Comparison of ENCODE assay signal across 10 cellular contexts in the genomic region with DNA sequence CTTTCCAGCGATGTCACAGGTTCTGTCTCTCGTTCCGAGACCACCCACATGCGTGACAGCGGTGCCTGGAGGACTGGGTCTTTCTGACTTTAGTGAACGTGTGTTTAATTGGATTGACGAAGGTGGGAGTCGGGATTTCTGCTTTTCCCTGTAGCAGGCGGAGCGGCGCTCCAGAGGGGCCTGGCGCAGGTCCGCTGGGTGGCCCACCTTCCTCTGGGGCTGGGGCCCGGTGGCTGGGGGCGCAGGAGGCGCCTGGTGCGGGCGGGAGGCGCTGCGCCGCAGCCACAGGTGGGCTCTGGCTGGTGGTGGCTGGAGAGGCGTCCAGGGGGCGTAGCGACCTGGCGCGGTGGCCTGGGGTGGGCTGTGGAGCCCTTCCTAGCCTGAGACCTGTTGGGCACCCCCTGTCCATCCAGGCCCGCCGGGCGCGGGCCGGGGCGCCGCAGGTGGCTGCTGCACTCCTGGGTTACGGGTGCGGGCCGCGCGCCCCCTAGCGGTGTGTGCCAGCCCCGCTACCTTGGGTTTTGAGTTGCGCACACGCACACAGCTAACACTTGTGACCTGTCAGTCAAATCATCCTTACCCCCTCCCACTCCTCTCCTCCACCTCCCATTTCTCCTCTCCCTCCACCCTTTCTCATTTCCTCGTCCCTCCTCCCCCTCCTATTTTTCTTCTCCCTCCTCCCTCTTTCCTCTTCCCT. TPM values are rescaled to one million over a fixed set of nuclear protein-coding genes. Genes with fewer than 3 reads are reported as not detected.
A peak's percentile ranks its signal among the peaks of the same experiment; 100 is the strongest.
DNase-seq lines count a peak whose midpoint lies in the region; ATAC-seq, FAIRE-seq and TF ChIP-seq lines count a peak whose summit lies in the region.
"Had no signal": no experiment of that assay in that cellular context is flagged by ENCODE, and none has a peak within 500 bp of the region (broad histone marks: within the 10 kb centered on the region; RNA-seq: fewer than 3 reads in every experiment).

No MANE protein-coding gene starts in this region.

- FAIRE-seq in K562 (lab: Jason Lieb, UNC) (no peak), kidney (lab: Jason Lieb, UNC) (no peak)

- H3K27me3 ChIP-seq in K562 (ENCODE audit: control insufficient read depth in 2 of 2, insufficient read depth in 2 of 2, low read length in 2 of 2) = no peaks in the 10 kb centered on the region
- H3K27me3 ChIP-seq in suprapubic skin = peaks cover 40% of the 10 kb centered on the region

- ATAC-seq in K562 (peak; percentile 70; the same call in 2 of the 3 replicates), GM18511 (IDR thresholded peaks at IDR 0.05; ENCODE audit: unreplicated experiment) (no peak)

- no peak for TF ChIP-seq POLR2A in K562 (conservative IDR thresholded peaks at IDR 0.05)
- no peak for TF ChIP-seq POLR2A in suprapubic skin (IDR thresholded peaks at IDR 0.05)

- H3K9me1 ChIP-seq in K562 (ENCODE audit: control insufficient read depth, insufficient read depth, low read length) = no peaks in the 10 kb centered on the region

- H3K36me3 ChIP-seq in K562 (ENCODE audit: control insufficient read depth, insufficient read depth, low read length) (no peaks in the 10 kb centered on the region), kidney (ENCODE audit: control insufficient read depth in 1 of 2, insufficient read depth in 2 of 2, low read length in 2 of 2) (no peaks in the 10 kb centered on the region), suprapubic skin (no peaks in the 10 kb centered on the region)

- no peak overlapping the region for H3K4me2 ChIP-seq in K562 (ENCODE audit: insufficient read depth, low read length)

- in situ Hi-C loops in K562 (cut with MboI) = no loop called here

- TF ChIP-seq CTCF in K562 (IDR thresholded peaks at IDR 0.05 in 2 of 3, conservative IDR thresholded peaks at IDR 0.05 in 1 of 3; ENCODE audit: insufficient read depth in 2 of 3, low read depth in 1 of 3, low read length in 3 of 3) = peak; percentile 16 to 56 (median 50); a peak in 4 of 6 replicates
- peak; percentile 14 for TF ChIP-seq CTCF in kidney (IDR thresholded peaks at IDR 0.05; ENCODE audit: borderline replicate concordance, extremely low read depth, insufficient read depth)
- peak in 1 of 2 donors; percentile 21 for TF ChIP-seq CTCF in suprapubic skin (IDR thresholded peaks at IDR 0.05)

- TF ChIP-seq EP300 in K562 (IDR thresholded peaks at IDR 0.05; ENCODE audit: low read length) = no peak
- no peak for TF ChIP-seq EP300 in suprapubic skin (IDR thresholded peaks at IDR 0.05)

- intact Hi-C loops in K562 (cut with micrococcal nuclease) (no loop called here), kidney (cut with DNase I) (no loop called here)

- H3K9me3 ChIP-seq in K562 (replicated peaks; ENCODE audit: control insufficient read depth, insufficient read depth, low read depth, low read length) (peaks cover 2% of the 10 kb centered on the region), kidney (ENCODE audit: control insufficient read depth in 1 of 2, low read length in 2 of 2) (no peaks in the 10 kb centered on the region), suprapubic skin (no peaks in the 10 kb centered on the region)

- no peaks in the 10 kb centered on the region for H3K79me2 ChIP-seq in K562 (ENCODE audit: control insufficient read depth, insufficient read depth, low read length)

- BruUV-seq in K562 (replicated peaks; lab: Mats Ljungman, UMichigan) = no TSS peak

- CTCF ChIA-PET in K562 (lab: Yijun Ruan, JAX; ENCODE audit: low intra/inter-chr PET ratio) = no interaction called here

- H4K20me1 ChIP-seq in K562 (replicated peaks; ENCODE audit: control insufficient read depth, insufficient read depth, low read length) = no peaks in the 10 kb centered on the region

- H3K27ac ChIP-seq in K562 (ENCODE audit: extremely low read depth, low read depth, low read length) = no peak overlapping the region
- H3K27ac ChIP-seq in kidney (ENCODE audit: low read depth in 2 of 2, low read length in 2 of 2) = no peak overlapping the region
- no peak overlapping the region for H3K27ac ChIP-seq in suprapubic skin

- H2AFZ ChIP-seq in K562 (ENCODE audit: low read depth, low read length) = no peak overlapping the region

- H3K4me3 ChIP-seq in K562 (no peak overlapping the region), kidney (ENCODE audit: low read length in 2 of 2) (peak overlapping the region in 1 of 2 donors; percentile 51), suprapubic skin (peak overlapping the region; percentile 43)

- DNase-seq in NCI-H1436 (lab: John Stamatoyannopoulos, UW) (peak; percentile 39), NCI-H1436 treated with DMSO at 0.1 percent for 48 hours (lab: John Stamatoyannopoulos, UW) (no peak), K562 (ENCODE audit: extremely low read depth in 1 of 4, low spot score in 3 of 4) (peak; percentile 20 to 31 (median 24)), kidney (peak; percentile 66), suprapubic skin (ENCODE audit: low spot score in 2 of 2) (no peak), COLO829 (ENCODE audit: low spot score) (no peak), hippocampal formation (lab: John Stamatoyannopoulos, UW) (no peak)
- DNase-seq: 8988T; stimulated activated CD4-positive, alpha-beta T cell treated with anti-CD3 and anti-CD28 coated beads, Interleukin-4, amount 100 ng/mL, for 24 hours had no signal

- H3K9ac ChIP-seq in K562 (ENCODE audit: insufficient read depth in 1 of 2, low read depth in 2 of 2, low read length in 2 of 2) = no peak overlapping the region
- no peak overlapping the region for H3K9ac ChIP-seq in kidney (ENCODE audit: low read length in 2 of 2)

- 77% methylated on average over 7 of the region's 43 CpGs for WGBS in K562 (ENCODE audit: insufficient coverage, low coverage, missing lambda C conversion rate)
- 57% methylated on average over 40 of the region's 43 CpGs for WGBS in suprapubic skin

- POLR2A ChIA-PET in K562 (lab: Yijun Ruan, JAX) = no interaction called here

- H3K4me1 ChIP-seq in K562 (replicated peaks in 1 of 2; ENCODE audit: control insufficient read depth in 2 of 2, insufficient read depth in 2 of 2, low read length in 2 of 2) (peaks cover 0 to 8% of the 10 kb centered on the region in 2 experiments; a peak in 1 of 5 replicates), kidney (ENCODE audit: control insufficient read depth in 1 of 2, insufficient read depth in 1 of 2, low read depth in 1 of 2, low read length in 2 of 2) (no peaks in the 10 kb centered on the region), suprapubic skin (no peaks in the 10 kb centered on the region)

- TF ChIP-seq RAD21 in K562 (CRISPR knock-in tag; conservative IDR thresholded peaks at IDR 0.05 in 1 of 2, IDR thresholded peaks at IDR 0.05 in 1 of 2) = peak in 1 of 2 experiments; percentile 40; a peak in 2 of 4 replicates

TF ChIP-seq in K562, 482 proteins besides CTCF, POLR2A, EP300 and RAD21 (continues in another document):
- TF ChIP-seq PKNOX1 (IDR thresholded peaks at IDR 0.05) (peak; percentile 92), MEIS2 (IDR thresholded peaks at IDR 0.05; ENCODE audit: partially characterized antibody) (peak; percentile 10), CBX5 (IDR thresholded peaks at IDR 0.05; ENCODE audit: borderline replicate concordance, low read depth) (peak; percentile 53; the same call in 1 of the 2 replicates)
- TF ChIP-seq, protein P1, sequence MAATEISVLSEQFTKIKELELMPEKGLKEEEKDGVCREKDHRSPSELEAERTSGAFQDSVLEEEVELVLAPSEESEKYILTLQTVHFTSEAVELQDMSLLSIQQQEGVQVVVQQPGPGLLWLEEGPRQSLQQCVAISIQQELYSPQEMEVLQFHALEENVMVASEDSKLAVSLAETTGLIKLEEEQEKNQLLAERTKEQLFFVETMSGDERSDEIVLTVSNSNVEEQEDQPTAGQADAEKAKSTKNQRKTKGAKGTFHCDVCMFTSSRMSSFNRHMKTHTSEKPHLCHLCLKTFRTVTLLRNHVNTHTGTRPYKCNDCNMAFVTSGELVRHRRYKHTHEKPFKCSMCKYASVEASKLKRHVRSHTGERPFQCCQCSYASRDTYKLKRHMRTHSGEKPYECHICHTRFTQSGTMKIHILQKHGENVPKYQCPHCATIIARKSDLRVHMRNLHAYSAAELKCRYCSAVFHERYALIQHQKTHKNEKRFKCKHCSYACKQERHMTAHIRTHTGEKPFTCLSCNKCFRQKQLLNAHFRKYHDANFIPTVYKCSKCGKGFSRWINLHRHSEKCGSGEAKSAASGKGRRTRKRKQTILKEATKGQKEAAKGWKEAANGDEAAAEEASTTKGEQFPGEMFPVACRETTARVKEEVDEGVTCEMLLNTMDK (IDR thresholded peaks at IDR 0.05; ENCODE audit: borderline replicate concordance, insufficient read depth, low read depth, low read length, poor library complexity, severe bottlenecking) = peak; percentile 16

RNA-seq across cellular contexts. Expression of gene MEG3, which starts 2.0 kb away (rescaled TPM):
- 6.3 and 7.3 TPM in 2 replicates for total RNA-seq in K562 (2011; cell fraction: chromatin; rRNA removed; ENCODE audit: low replicate concordance)
- total RNA-seq in K562 (2011; cell fraction: nucleolus; rRNA removed) = 3.7 TPM in 2 replicates
- 5.4 and 7.5 TPM in 2 replicates for total RNA-seq in K562 (2011; cell fraction: nucleoplasm; rRNA removed)
- total RNA-seq in K562 (2014; rRNA removed) (0.37 and 0.77 TPM in 2 replicates), K562 (2014; rRNA removed; fragmentation: Illumina TruSeq; extraction: Trizol) (0.69 and 1.1 TPM in 2 replicates), K562 (2015; rRNA removed; fragmentation: Illumina TruSeq; extraction: Trizol) (0.83 and 1.3 TPM in 2 replicates), K562 (2021) (2.7 and 3.8 TPM in 2 replicates), kidney (24.0 TPM), suprapubic skin (10 to 100 TPM in 2 of 4 donors, 1 to 10 TPM in 2; 5.0 to 28.9 (median 10.2) TPM)
- polyA plus RNA-seq in K562 (2011; rRNA removed) (0.05 TPM in 1 of 2 replicates, not detected in the other), K562 (2014; fragmentation: Illumina TruSeq; extraction: Trizol) (2.4 TPM in 2 replicates), K562 (2014; fragmentation: Nextera tagmentation; extraction: Ambion mirVana) (under 1 TPM; 0.10 to 0.15 TPM), K562 (2014; rRNA removed) (3.9 and 5.3 TPM in 2 replicates), kidney (ENCODE audit: insufficient read depth, low read depth, low replicate concordance) (29.6 TPM)
- 0.06 and 0.09 TPM in 2 replicates for polyA plus RNA-seq in K562 (2011; cell fraction: cytosol; rRNA removed)
- polyA plus RNA-seq in K562 (2011; cell fraction: nucleus; rRNA removed) = 0.04 and 0.36 TPM in 2 replicates
- 2.7 and 17.3 TPM in 2 replicates for polyA plus RNA-seq in K562 (2012)
- not detected in 2 replicates for polyA minus RNA-seq in K562 (2011; rRNA and poly(A)+ RNA removed)
- not detected in 2 replicates for polyA minus RNA-seq in K562 (2011; cell fraction: cytosol; rRNA and poly(A)+ RNA removed)
- polyA minus RNA-seq in K562 (2011; cell fraction: nucleus; rRNA and poly(A)+ RNA removed) = not detected in 2 replicates

Comparison
In these comparisons a context has a peak if more than half of its experiments do, and no peak if none do; other contexts are left out.
1. DNase-seq: peak in NCI-H1436 (single experiment), K562 (4 of 4) and kidney (single experiment); none in NCI-H1436 treated with DMSO at 0.1 percent for 48 hours (single experiment), suprapubic skin (0 of 2), COLO829 (single experiment) and hippocampal formation (0 of 2).